ENCODE assay signal across 17 cellular contexts in genomic region chr5:52786391-52786790, GRCh38. TPM values are rescaled to one million over a fixed set of nuclear protein-coding genes. Genes with fewer than 3 reads are reported as not detected.
DNase-seq lines count a peak whose midpoint lies in the region; ATAC-seq, FAIRE-seq and TF ChIP-seq lines count a peak whose summit lies in the region.
"Had no signal": no experiment of that assay in that cellular context is flagged by ENCODE, and none has a peak within 500 bp of the region (broad histone marks: within the 10 kb centered on the region; RNA-seq: fewer than 3 reads in every experiment).

No MANE protein-coding gene starts in this region.

- peaks cover 37% of the 10 kb centered on the region for H3K4me1 Mint-ChIP-seq in CD8-positive, alpha-beta T cell (ENCODE audit: low read depth)
- H3K4me1 Mint-ChIP-seq in endothelial cell (ENCODE audit: unreplicated experiment) (peaks cover 23% of the 10 kb centered on the region), osteocyte (ENCODE audit: unreplicated experiment) (peaks cover 67% of the 10 kb centered on the region)

- peak overlapping the region; percentile 94 for H3K4me3 Mint-ChIP-seq in CD8-positive, alpha-beta T cell
- H3K4me3 Mint-ChIP-seq in endothelial cell (ENCODE audit: unreplicated experiment): no peak overlapping the region
- H3K4me3 Mint-ChIP-seq in osteocyte (ENCODE audit: unreplicated experiment): peak overlapping the region; percentile 12

- CTCF ChIA-PET in CD8-positive, alpha-beta T cell (lab: Charles Lee): interaction anchor here (0.6 to 4.4 kb wide), 13 partner anchors 9 to 309 kb away, joined by 3 to 26 read pairs (median 6); no protein-coding TSS in a partner anchor

- peaks cover 8% of the 10 kb centered on the region for H3K4me1 ChIP-seq in CD8-positive, alpha-beta T cell (ENCODE audit: insufficient read depth, low read length)

- DNase-seq in CD8-positive, alpha-beta T cell: no peak
- DNase-seq in HT-29 (ENCODE audit: low spot score) (peak; percentile 59), endothelial cell (ENCODE audit: low spot score) (no peak), osteocyte (ENCODE audit: extremely low spot score, unreplicated experiment) (no peak), D721Med (ENCODE audit: insufficient read length, low spot score) (no peak), AG08396 (ENCODE audit: low spot score) (no peak)
- no peak for DNase-seq in activated effector memory CD4-positive, alpha-beta T cell treated with anti-CD3 and anti-CD28 coated beads, Interleukin-2, amount 50 U/mL, for 16 hours
- DNase-seq: activated B cell treated with CpG ODN at 0.5 μM for 24 hours; activated CD8-positive, alpha-beta memory T cell treated with anti-CD3 and anti-CD28 coated beads, Interleukin-2, amount 50 U/mL, for 48 hours; NCI-H446; stimulated activated CD4-positive, alpha-beta T cell treated with anti-CD3 and anti-CD28 coated beads, Interleukin-2, amount 100 ng/mL, for 24 hours; stimulated activated CD8-positive, alpha-beta memory T cell treated with anti-CD3 and anti-CD28 coated beads, Interleukin-4, amount 100 ng/mL, for 48 hours had no signal

- no peaks in the 10 kb centered on the region for H3K27me3 Mint-ChIP-seq in CD8-positive, alpha-beta T cell (ENCODE audit: low read depth)
- H3K27me3 Mint-ChIP-seq in endothelial cell (ENCODE audit: unreplicated experiment) (no peaks in the 10 kb centered on the region), osteocyte (ENCODE audit: unreplicated experiment) (no peaks in the 10 kb centered on the region)

- intact Hi-C loops in CD8-positive, alpha-beta T cell (cut with DNase I, micrococcal nuclease): loop anchor here (2.0 to 5.0 kb wide), 4 partner anchors 14 to 311 kb away; no protein-coding TSS in a partner anchor

- no peaks in the 10 kb centered on the region for H3K9me3 Mint-ChIP-seq in CD8-positive, alpha-beta T cell
- H3K9me3 Mint-ChIP-seq in endothelial cell (ENCODE audit: unreplicated experiment) (no peaks in the 10 kb centered on the region), osteocyte (ENCODE audit: unreplicated experiment) (no peaks in the 10 kb centered on the region)
- H3K9me3 Mint-ChIP-seq: activated B cell treated with CpG ODN at 0.5 μM for 24 hours had no signal

- H3K36me3 Mint-ChIP-seq in CD8-positive, alpha-beta T cell: peaks cover 2% of the 10 kb centered on the region
- H3K36me3 Mint-ChIP-seq in endothelial cell (ENCODE audit: low read depth, unreplicated experiment) (peaks cover 6% of the 10 kb centered on the region), osteocyte (ENCODE audit: unreplicated experiment) (peaks cover 7% of the 10 kb centered on the region)
- H3K36me3 Mint-ChIP-seq: IgD-negative memory B cell had no signal

- H3K27ac Mint-ChIP-seq in CD8-positive, alpha-beta T cell: no peak overlapping the region
- H3K27ac Mint-ChIP-seq in endothelial cell (ENCODE audit: unreplicated experiment): peak overlapping the region; percentile 7
- H3K27ac Mint-ChIP-seq in osteocyte (ENCODE audit: unreplicated experiment): no peak overlapping the region
- H3K27ac Mint-ChIP-seq: IgD-negative memory B cell had no signal

- POLR2A ChIA-PET in CD8-positive, alpha-beta T cell (lab: Charles Lee): interaction anchor here (2.1 kb wide), 1 partner anchor 13 kb away, joined by 19 read pairs; no protein-coding TSS in a partner anchor

- H3K27me3 ChIP-seq in CD8-positive, alpha-beta T cell (ENCODE audit: insufficient read depth, low read length): no peaks in the 10 kb centered on the region
- H3K27me3 ChIP-seq: adrenal gland had no signal

- FAIRE-seq in D721Med (lab: Jason Lieb, UNC): no peak

- TF ChIP-seq CTCF in CD8-positive, alpha-beta T cell (IDR thresholded peaks at IDR 0.05): no peak
- TF ChIP-seq CTCF in endothelial cell (IDR thresholded peaks at IDR 0.05; ENCODE audit: unreplicated experiment) (no peak), osteocyte (IDR thresholded peaks at IDR 0.05) (no peak), D721Med (IDR thresholded peaks at IDR 0.05; ENCODE audit: insufficient read depth, missing control alignments) (no peak)

- no peak overlapping the region for H3K4me3 ChIP-seq in CD8-positive, alpha-beta T cell (ENCODE audit: low read depth, low read length)

- no peaks in the 10 kb centered on the region for H3K36me3 ChIP-seq in CD8-positive, alpha-beta T cell (ENCODE audit: insufficient read depth, low read length)
- H3K36me3 ChIP-seq: adrenal gland; BLaER1 treated with 17β-estradiol and CSF1 and Interleukin-3, amounts not matched to agents 10 nM and 100 nM had no signal

- no peak for ATAC-seq in CD8-positive, alpha-beta T cell
- ATAC-seq in GM19035 (IDR thresholded peaks at IDR 0.05; ENCODE audit: unreplicated experiment): no peak

- no peaks in the 10 kb centered on the region for H3K9me3 ChIP-seq in CD8-positive, alpha-beta T cell (ENCODE audit: low read length)
- H3K9me3 ChIP-seq: adrenal gland had no signal

- no peak overlapping the region for H3K27ac ChIP-seq in CD8-positive, alpha-beta T cell (ENCODE audit: low read depth, low read length)
- H3K27ac ChIP-seq: BLaER1 treated with 17β-estradiol and CSF1 and Interleukin-3, amounts not matched to agents 10 nM and 100 nM had no signal

RNA-seq across cellular contexts. Expression of gene ITGA1, which starts 1.3 kb away (rescaled TPM):
- 1 to 10 TPM; 4.6 to 7.3 TPM for total RNA-seq in CD8-positive, alpha-beta T cell
- total RNA-seq in HT-29 (2014; rRNA removed; shearing (Covaris generic)): 22.6 and 39.5 TPM in 2 replicates
- total RNA-seq in endothelial cell (ENCODE audit: unreplicated experiment) (33.5 TPM), osteocyte (143 and 150 TPM in 2 replicates)
- total RNA-seq: OCI-LY7 had no signal

RNA-seq across cellular contexts. Expression of gene PELO, which starts 1.3 kb away (rescaled TPM):
- total RNA-seq in CD8-positive, alpha-beta T cell: 10 to 100 TPM; 13.4 to 13.7 TPM
- 37.1 and 41.2 TPM in 2 replicates for total RNA-seq in HT-29 (2014; rRNA removed; shearing (Covaris generic))
- total RNA-seq in endothelial cell (ENCODE audit: unreplicated experiment) (31.0 TPM), osteocyte (82.4 and 83.7 TPM in 2 replicates)
